26 cellular contexts compared by ENCODE assay signal in genomic region chr4:143085644-143086043, GRCh38.
"Had no signal": no experiment of that assay in that cellular context is flagged by ENCODE, and none has a peak within 500 bp of the region (broad histone marks: within the 10 kb centered on the region; RNA-seq: fewer than 3 reads in every experiment).

No MANE protein-coding gene starts in this region.

- H3K27ac ChIP-seq: esophagus muscularis mucosa, heart left ventricle, stomach, suprapubic skin, tibial nerve, uterus, VCaP had no signal

- H3K27me3 Mint-ChIP-seq: brain; stimulated activated memory B cell treated with anti-CD40 and anti-IgM and Interleukin-4, amounts not matched to agents 10 μg/mL and 1 μg/mL and 100 μg/mL, for 72 hours had no signal

- H3K9me3 ChIP-seq: esophagus muscularis mucosa, heart left ventricle, suprapubic skin, uterus had no signal

- DNase-seq: activated CD4-positive, alpha-beta T cell treated with anti-CD3 and anti-CD28 coated beads, Interleukin-2, amount 10 ng/mL, durations not matched to agents 24 days and 14 days; activated CD8-positive, alpha-beta memory T cell treated with anti-CD3 and anti-CD28 coated beads, Interleukin-2, amount 10 ng/mL, durations not matched to agents 7 days and 5 days; activated CD8-positive, alpha-beta T cell treated with anti-CD3 and anti-CD28 coated beads for 36 hours; activated effector memory CD4-positive, alpha-beta T cell treated with anti-CD3 and anti-CD28 coated beads, Interleukin-2, amount 50 U/mL, for 16 hours; activated naive CD4-positive, alpha-beta T cell treated with anti-CD3 and anti-CD28 coated beads, Interleukin-2, amount 10 ng/mL, durations not matched to agents 7 days and 5 days; activated T-cell treated with anti-CD3 and anti-CD28 coated beads for 4 hours; aorta; heart left ventricle; islet precursor cell; mammary epithelial cell; nucleus accumbens; posterior cingulate gyrus; stimulated activated CD4-positive, alpha-beta T cell treated with anti-CD3 and anti-CD28 coated beads, Interleukin-15, amount 100 ng/mL, for 24 hours; stomach; uterus had no signal

- H3K27ac Mint-ChIP-seq: activated CD4-positive, alpha-beta T cell treated with anti-CD3 and anti-CD28 coated beads, Interleukin-2, amount 10 ng/mL, durations not matched to agents 24 days and 14 days; activated CD8-positive, alpha-beta memory T cell treated with anti-CD3 and anti-CD28 coated beads, Interleukin-2, amount 10 ng/mL, durations not matched to agents 7 days and 5 days; activated CD8-positive, alpha-beta T cell treated with anti-CD3 and anti-CD28 coated beads for 36 hours; activated naive CD4-positive, alpha-beta T cell treated with anti-CD3 and anti-CD28 coated beads, Interleukin-2, amount 10 ng/mL, durations not matched to agents 7 days and 5 days; stimulated activated memory B cell treated with anti-CD40 and anti-IgM and Interleukin-4, amounts not matched to agents 10 μg/mL and 1 μg/mL and 100 μg/mL, for 72 hours had no signal

- H3K4me1 Mint-ChIP-seq: activated CD8-positive, alpha-beta memory T cell treated with anti-CD3 and anti-CD28 coated beads, Interleukin-2, amount 10 ng/mL, durations not matched to agents 7 days and 5 days; activated naive CD4-positive, alpha-beta T cell treated with anti-CD3 and anti-CD28 coated beads, Interleukin-2, amount 10 ng/mL, durations not matched to agents 7 days and 5 days; stimulated activated memory B cell treated with anti-CD40 and anti-IgM and Interleukin-4, amounts not matched to agents 10 μg/mL and 1 μg/mL and 100 μg/mL, for 72 hours had no signal

- FAIRE-seq: frontal cortex had no signal

- H3K36me3 Mint-ChIP-seq: activated CD8-positive, alpha-beta memory T cell treated with anti-CD3 and anti-CD28 coated beads, Interleukin-2, amount 10 ng/mL, durations not matched to agents 7 days and 5 days; activated naive CD4-positive, alpha-beta T cell treated with anti-CD3 and anti-CD28 coated beads, Interleukin-2, amount 10 ng/mL, durations not matched to agents 7 days and 5 days; brain; stimulated activated memory B cell treated with anti-CD40 and anti-IgM and Interleukin-4, amounts not matched to agents 10 μg/mL and 1 μg/mL and 100 μg/mL, for 72 hours had no signal

- H3K4me2 ChIP-seq: smooth muscle cell had no signal

- H3K9me3 Mint-ChIP-seq: activated CD4-positive, alpha-beta T cell treated with anti-CD3 and anti-CD28 coated beads, Interleukin-2, amount 10 ng/mL, durations not matched to agents 24 days and 14 days; activated CD8-positive, alpha-beta T cell treated with anti-CD3 and anti-CD28 coated beads for 36 hours; activated naive CD4-positive, alpha-beta T cell treated with anti-CD3 and anti-CD28 coated beads, Interleukin-2, amount 10 ng/mL, durations not matched to agents 7 days and 5 days had no signal

- H3K4me3 ChIP-seq: esophagus muscularis mucosa, heart left ventricle, smooth muscle cell, stomach, suprapubic skin, tibial nerve, uterus had no signal

- ATAC-seq: activated CD4-positive, CD25-positive, alpha-beta regulatory T cell treated with anti-CD3 and anti-CD28 coated beads, Interleukin-2, amount 50 U/mL, for 24 hours; activated CD8-positive, alpha-beta memory T cell treated with anti-CD3 and anti-CD28 coated beads, Interleukin-2, amount 10 ng/mL, durations not matched to agents 7 days and 5 days; activated CD8-positive, alpha-beta T cell treated with anti-CD3 and anti-CD28 coated beads for 36 hours; heart left ventricle; left lobe of liver; sciatic nerve; stimulated activated memory B cell treated with anti-CD40 and anti-IgM and Interleukin-4, amounts not matched to agents 10 μg/mL and 1 μg/mL and 100 μg/mL, for 72 hours had no signal

- H3K4me1 ChIP-seq: uterus had no signal

- H3K4me3 Mint-ChIP-seq: activated CD4-positive, alpha-beta T cell treated with anti-CD3 and anti-CD28 coated beads, Interleukin-2, amount 10 ng/mL, durations not matched to agents 24 days and 14 days; activated CD8-positive, alpha-beta memory T cell treated with anti-CD3 and anti-CD28 coated beads, Interleukin-2, amount 10 ng/mL, durations not matched to agents 7 days and 5 days; activated CD8-positive, alpha-beta T cell treated with anti-CD3 and anti-CD28 coated beads for 36 hours; activated naive CD4-positive, alpha-beta T cell treated with anti-CD3 and anti-CD28 coated beads, Interleukin-2, amount 10 ng/mL, durations not matched to agents 7 days and 5 days; brain; stimulated activated memory B cell treated with anti-CD40 and anti-IgM and Interleukin-4, amounts not matched to agents 10 μg/mL and 1 μg/mL and 100 μg/mL, for 72 hours had no signal
